In genomic region chr6:2970753-2971419, GRCh38 we compare ENCODE assay signal across 8 cellular contexts. TPM values are rescaled to one million over a fixed set of nuclear protein-coding genes. Genes with fewer than 3 reads are reported as not detected.
DNase-seq lines count a peak whose midpoint lies in the region; ATAC-seq and TF ChIP-seq lines count a peak whose summit lies in the region.

No MANE protein-coding gene starts in this region.

- no peak overlapping the region for H3K9ac ChIP-seq in neural progenitor cell

- H3K27ac ChIP-seq in SJCRH30 (peak overlapping the region; percentile 93), neural progenitor cell (no peak overlapping the region), tibial nerve (peak overlapping the region; percentile 96 to 99 (median 98))

- peak overlapping the region; percentile 88 for H3K4me3 Mint-ChIP-seq in activated naive CD4-positive, alpha-beta T cell treated with anti-CD3 and anti-CD28 coated beads, Interleukin-2, amount 50 U/mL, for 24 hours
- peak overlapping the region; percentile 88 for H3K4me3 Mint-ChIP-seq in neural progenitor cell

- H3K27me3 ChIP-seq in SJCRH30 (no peaks in the 10 kb centered on the region), neural progenitor cell (peaks cover 36% of the 10 kb centered on the region), tibial nerve (no peaks in the 10 kb centered on the region)

- no peaks in the 10 kb centered on the region for H3K9me3 Mint-ChIP-seq in activated naive CD4-positive, alpha-beta T cell treated with anti-CD3 and anti-CD28 coated beads, Interleukin-2, amount 50 U/mL, for 24 hours
- H3K9me3 Mint-ChIP-seq in neural progenitor cell, result peaks cover 2% of the 10 kb centered on the region

- H4K20me1 ChIP-seq in neural progenitor cell (ENCODE audit: low read depth), result no peaks in the 10 kb centered on the region

- peak; percentile 41 to 74 for TF ChIP-seq POLR2A in tibial nerve (IDR thresholded peaks at IDR 0.05)

- no peak for TF ChIP-seq EP300 in tibial nerve (IDR thresholded peaks at IDR 0.05)

- 1% methylated on average over 45 to 64 of the region's 80 CpGs for WGBS in tibial nerve, 2 donors

- H2AFZ ChIP-seq in neural progenitor cell (replicated peaks), result peak overlapping the region; percentile 99

- DNase-seq in NCI-H1417 (lab: John Stamatoyannopoulos, UW) (peak; percentile 24 to 41 (median 35)), NCI-H1417 treated with DMSO at 0.1 percent for 48 hours (lab: John Stamatoyannopoulos, UW) (no peak), SJCRH30 (peak; percentile 53 to 57), globus pallidus (ENCODE audit: low spot score) (peak; percentile 76), neural progenitor cell (ENCODE audit: low spot score) (peak; percentile 64), tibial nerve (ENCODE audit: low spot score in 2 of 2) (peak; percentile 52 to 55)

- H3K4me1 ChIP-seq in SJCRH30 (peaks cover 3% of the 10 kb centered on the region), neural progenitor cell (peaks cover 19% of the 10 kb centered on the region), tibial nerve (peaks cover 0 to 44% (median 15%) of the 10 kb centered on the region in 4 donors)

- H3F3A ChIP-seq in neural progenitor cell (ENCODE audit: low read depth), result peaks cover 29% of the 10 kb centered on the region

- H3K9me3 ChIP-seq in SJCRH30 (replicated peaks), result no peaks in the 10 kb centered on the region
- H3K9me3 ChIP-seq in neural progenitor cell (ENCODE audit: low read depth), result no peaks in the 10 kb centered on the region
- H3K9me3 ChIP-seq in tibial nerve, result no peaks in the 10 kb centered on the region

- H3K36me3 Mint-ChIP-seq in activated naive CD4-positive, alpha-beta T cell treated with anti-CD3 and anti-CD28 coated beads, Interleukin-2, amount 50 U/mL, for 24 hours, result no peaks in the 10 kb centered on the region
- H3K36me3 Mint-ChIP-seq in neural progenitor cell, result peaks cover 1% of the 10 kb centered on the region

- H3K4me2 ChIP-seq in neural progenitor cell, result peak overlapping the region; percentile 94

- no peak for ATAC-seq in GM21723 (IDR thresholded peaks at IDR 0.05; ENCODE audit: unreplicated experiment)

- peaks cover 1% of the 10 kb centered on the region for H3K27me3 Mint-ChIP-seq in activated naive CD4-positive, alpha-beta T cell treated with anti-CD3 and anti-CD28 coated beads, Interleukin-2, amount 50 U/mL, for 24 hours
- peaks cover 17% of the 10 kb centered on the region for H3K27me3 Mint-ChIP-seq in neural progenitor cell (ENCODE audit: insufficient read depth, low read depth)

- peak overlapping the region; percentile 77 for H3K27ac Mint-ChIP-seq in activated naive CD4-positive, alpha-beta T cell treated with anti-CD3 and anti-CD28 coated beads, Interleukin-2, amount 50 U/mL, for 24 hours
- peak overlapping the region; percentile 88 for H3K27ac Mint-ChIP-seq in neural progenitor cell

- peaks cover 39% of the 10 kb centered on the region for H3K4me1 Mint-ChIP-seq in activated naive CD4-positive, alpha-beta T cell treated with anti-CD3 and anti-CD28 coated beads, Interleukin-2, amount 50 U/mL, for 24 hours
- peaks cover 43% of the 10 kb centered on the region for H3K4me1 Mint-ChIP-seq in neural progenitor cell

- H3K79me2 ChIP-seq in neural progenitor cell (ENCODE audit: low read depth), result no peaks in the 10 kb centered on the region

- TF ChIP-seq CTCF in neural progenitor cell (IDR thresholded peaks at IDR 0.05) (no peak), tibial nerve (IDR thresholded peaks at IDR 0.05) (peak in 1 of 5 experiments; percentile 7)

- H3K36me3 ChIP-seq in SJCRH30, result no peaks in the 10 kb centered on the region
- H3K36me3 ChIP-seq in neural progenitor cell, result no peaks in the 10 kb centered on the region
- no peaks in the 10 kb centered on the region for H3K36me3 ChIP-seq in tibial nerve

- H3K4me3 ChIP-seq in SJCRH30 (peak overlapping the region; percentile 92), neural progenitor cell (peak overlapping the region; percentile 63), tibial nerve (peak overlapping the region; percentile 65 to 77 (median 74))

RNA-seq across cellular contexts. Expression of gene SERPINB6, which starts 0.5 kb away (rescaled TPM):
- 60.4 and 62.5 TPM in 2 replicates for total RNA-seq in SJCRH30 (2014; rRNA removed; shearing (Covaris generic))
- 13.3 and 17.4 TPM in 2 replicates for total RNA-seq in neural progenitor cell (ENCODE audit: low replicate concordance)
- 100 to 1,000 TPM; 130 to 185 (median 155) TPM for total RNA-seq in tibial nerve

RNA-seq across cellular contexts. Expression of gene NQO2, which starts 28.8 kb away (rescaled TPM):
- total RNA-seq in SJCRH30 (2014; rRNA removed; shearing (Covaris generic)), result 15.4 and 17.5 TPM in 2 replicates
- total RNA-seq in neural progenitor cell (ENCODE audit: low replicate concordance) (17.2 and 19.5 TPM in 2 replicates), tibial nerve (10 to 100 TPM; 18.8 to 33.6 (median 25.8) TPM)
